1 cellular context compared by ENCODE assay signal in the genomic region with DNA sequence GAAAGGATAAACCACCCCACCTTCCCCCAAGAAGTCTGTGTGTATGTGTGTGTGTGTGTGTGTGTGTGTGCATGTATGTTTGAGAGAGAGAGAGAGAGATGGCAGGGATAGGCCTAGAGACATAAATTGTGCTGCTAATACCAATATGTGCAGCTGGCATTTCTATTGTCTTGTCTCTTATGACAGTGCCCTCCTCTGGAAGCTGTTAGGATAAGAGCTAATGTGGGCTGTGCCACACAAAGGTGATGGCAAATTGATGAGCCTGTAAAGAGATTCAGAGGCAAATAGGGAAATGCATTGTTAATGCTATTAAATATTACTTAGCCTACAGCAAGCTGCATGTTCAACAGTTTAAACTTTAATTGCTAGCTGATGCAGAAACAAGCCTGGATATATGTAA.
TF ChIP-seq lines count a peak whose summit lies in the region.

No MANE protein-coding gene starts in this region.

TF ChIP-seq in HCT116, 20 proteins besides CTCF, POLR2A, EP300 and RAD21 (continued from another document):
- no peak for TF ChIP-seq ZBTB33 (IDR thresholded peaks at IDR 0.05; ENCODE audit: extremely low read depth, insufficient replicate concordance, low read length)
- no peak for TF ChIP-seq EZH2 (IDR thresholded peaks at IDR 0.05)
- TF ChIP-seq JUND (IDR thresholded peaks at IDR 0.05), result no peak
- TF ChIP-seq ZNF274 (IDR thresholded peaks at IDR 0.05; ENCODE audit: low read depth, low read length), result no peak
- TF ChIP-seq EGR1 (IDR thresholded peaks at IDR 0.05; ENCODE audit: low read depth), result no peak
- TF ChIP-seq ELF1 (IDR thresholded peaks at IDR 0.05; ENCODE audit: borderline replicate concordance, low read depth), result no peak
- TF ChIP-seq FOSL1 (IDR thresholded peaks at IDR 0.05; ENCODE audit: low read depth), result no peak
- TF ChIP-seq REST (IDR thresholded peaks at IDR 0.05; ENCODE audit: low read depth), result no peak
- no peak for TF ChIP-seq SRF (IDR thresholded peaks at IDR 0.05; ENCODE audit: low read depth)
- TF ChIP-seq, protein P1, sequence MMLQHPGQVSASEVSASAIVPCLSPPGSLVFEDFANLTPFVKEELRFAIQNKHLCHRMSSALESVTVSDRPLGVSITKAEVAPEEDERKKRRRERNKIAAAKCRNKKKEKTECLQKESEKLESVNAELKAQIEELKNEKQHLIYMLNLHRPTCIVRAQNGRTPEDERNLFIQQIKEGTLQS (IDR thresholded peaks at IDR 0.05), result no peak
- no peak for TF ChIP-seq SIN3A (IDR thresholded peaks at IDR 0.05; ENCODE audit: low read depth)
- no peak for TF ChIP-seq TCF7L2 (IDR thresholded peaks at IDR 0.05; ENCODE audit: borderline replicate concordance, extremely low read depth, insufficient read depth, insufficient read length)
- no peak for TF ChIP-seq EZH2phosphoT487 (IDR thresholded peaks at IDR 0.05; ENCODE audit: borderline replicate concordance)
- no peak for TF ChIP-seq POLR2AphosphoS5 (IDR thresholded peaks at IDR 0.05; ENCODE audit: low read depth, low read length)
